ENCODE assay signal across 30 cellular contexts in the genomic region with DNA sequence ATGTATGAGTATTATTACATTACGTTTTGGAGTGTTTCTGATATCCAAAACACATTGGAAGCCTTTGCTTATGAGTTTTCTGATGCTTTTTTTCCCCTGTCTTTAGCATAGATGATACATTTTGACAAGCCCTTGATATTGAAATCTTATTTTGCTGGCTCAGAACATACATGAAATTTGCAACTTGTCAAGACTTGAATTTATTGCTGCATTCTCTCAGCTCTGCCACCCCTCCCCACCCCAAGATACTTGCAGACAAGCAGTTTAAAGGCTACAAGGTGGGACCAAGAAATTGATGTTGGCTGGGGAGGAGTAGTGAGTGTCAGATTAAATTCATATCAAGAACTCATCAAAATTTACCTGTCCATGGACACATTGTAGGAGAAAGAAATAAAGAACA.
"Had no signal": no experiment of that assay in that cellular context is flagged by ENCODE, and none has a peak within 500 bp of the region (broad histone marks: within the 10 kb centered on the region; RNA-seq: fewer than 3 reads in every experiment).

No MANE protein-coding gene starts in this region.

- FAIRE-seq: colon, endometrium, endothelial cell of umbilical vein, frontal cortex had no signal

- H3K27me3 ChIP-seq: colonic mucosa, dorsolateral prefrontal cortex, esophagus muscularis mucosa, esophagus squamous epithelium, foreskin keratinocyte, gastrocnemius medialis, gastroesophageal sphincter, heart left ventricle, heart right ventricle, hepatocyte had no signal

- H3K9me3 Mint-ChIP-seq: dendritic cell treated with granulocyte-macrophage colony-stimulating factor and Interleukin-4, amounts not matched to agents 40 ng/mL and 50 ng/mL, for 4 days; endodermal cell had no signal

- H3K27ac Mint-ChIP-seq: dendritic cell treated with granulocyte-macrophage colony-stimulating factor and Interleukin-4, amounts not matched to agents 40 ng/mL and 50 ng/mL, for 4 days; effector memory CD8-positive, alpha-beta T cell; endodermal cell had no signal

- DNase-seq: colonic mucosa; cortex of kidney; dermis blood vessel endothelial cell; dorsolateral prefrontal cortex; effector CD4-positive, alpha-beta T cell; effector CD8-positive, alpha-beta T cell; effector memory CD4-positive, alpha-beta T cell; effector memory CD8-positive, alpha-beta T cell; endodermal cell; erythroblast; esophagus squamous epithelium; foreskin fibroblast; foreskin melanocyte; gastrocnemius medialis; glutamatergic neuron; head of caudate nucleus; heart left ventricle; heart right ventricle had no signal

- ATAC-seq: effector memory CD8-positive, alpha-beta T cell; esophagus mucosa; foreskin keratinocyte; gastrocnemius medialis; gastroesophageal sphincter; heart left ventricle; heart right ventricle had no signal

- H3K4me3 ChIP-seq: colonic mucosa, coronary artery, dorsolateral prefrontal cortex, esophagus muscularis mucosa, esophagus squamous epithelium, gastrocnemius medialis, gastroesophageal sphincter, heart left ventricle, heart right ventricle, hepatocyte had no signal

- H2AFZ ChIP-seq: hepatocyte had no signal

- H3K27ac ChIP-seq: colonic mucosa, coronary artery, dorsolateral prefrontal cortex, epithelial cell of prostate, esophagus muscularis mucosa, esophagus squamous epithelium, foreskin keratinocyte, gastrocnemius medialis, gastroesophageal sphincter, heart left ventricle, heart right ventricle, hepatocyte had no signal

- H3K27me3 Mint-ChIP-seq: dendritic cell treated with granulocyte-macrophage colony-stimulating factor and Interleukin-4, amounts not matched to agents 40 ng/mL and 50 ng/mL, for 4 days; effector memory CD8-positive, alpha-beta T cell had no signal

- H3K4me3 Mint-ChIP-seq: dendritic cell treated with granulocyte-macrophage colony-stimulating factor and Interleukin-4, amounts not matched to agents 40 ng/mL and 50 ng/mL, for 4 days; effector memory CD8-positive, alpha-beta T cell; endodermal cell had no signal

- H3K4me1 ChIP-seq: colonic mucosa had no signal

- H3K4me2 ChIP-seq: hepatocyte had no signal

- H3K36me3 ChIP-seq: colonic mucosa, esophagus muscularis mucosa, esophagus squamous epithelium, gastrocnemius medialis, gastroesophageal sphincter, heart left ventricle, heart right ventricle had no signal

- H3K9me3 ChIP-seq: colonic mucosa, esophagus muscularis mucosa, esophagus squamous epithelium, gastrocnemius medialis, gastroesophageal sphincter, heart left ventricle, heart right ventricle had no signal
